ENCODE assay signal across 17 cellular contexts in the genomic region with DNA sequence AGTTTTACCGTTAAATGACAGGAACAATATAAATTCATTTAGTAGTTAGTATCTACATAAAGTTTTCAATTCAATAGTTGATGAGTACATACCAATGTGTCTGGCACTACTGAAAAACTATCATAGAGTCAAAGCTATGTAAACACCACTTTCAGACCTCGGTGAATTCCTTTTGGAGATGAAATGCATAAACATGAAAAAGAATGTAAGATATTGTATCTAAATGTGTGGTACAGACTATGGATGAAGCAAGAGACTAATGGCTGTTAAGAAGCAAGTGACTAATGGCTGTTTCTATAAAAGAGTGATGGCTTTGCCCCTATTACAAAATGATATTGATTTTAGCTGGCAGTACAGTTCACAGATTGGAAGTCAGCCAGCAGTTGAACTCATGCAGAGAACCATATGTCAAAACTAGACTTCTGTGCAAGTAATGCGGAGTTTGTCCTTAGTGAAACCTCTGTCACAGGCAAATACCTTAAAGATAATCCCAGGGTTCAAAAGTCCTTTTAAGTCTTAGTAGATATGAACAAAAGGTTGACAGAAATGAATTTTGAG.
DNase-seq lines count a peak whose midpoint lies in the region; ATAC-seq and TF ChIP-seq lines count a peak whose summit lies in the region.
"Had no signal": no experiment of that assay in that cellular context is flagged by ENCODE, and none has a peak within 500 bp of the region (broad histone marks: within the 10 kb centered on the region; RNA-seq: fewer than 3 reads in every experiment).

No MANE protein-coding gene starts in this region.

- intact Hi-C loops in transverse colon (cut with DNase I; ENCODE audit: low total_unique reads): no loop called here

- H3K27ac ChIP-seq in transverse colon (no peak overlapping the region), suprapubic skin (no peak overlapping the region)
- H3K27ac ChIP-seq: heart left ventricle, testis had no signal

- TF ChIP-seq CTCF in transverse colon (IDR thresholded peaks at IDR 0.05) (no peak), suprapubic skin (IDR thresholded peaks at IDR 0.05) (no peak)

- no peaks in the 10 kb centered on the region for H3K27me3 ChIP-seq in transverse colon
- no peaks in the 10 kb centered on the region for H3K27me3 ChIP-seq in suprapubic skin
- H3K27me3 ChIP-seq: heart left ventricle, MG63, testis had no signal

- H3K9me3 ChIP-seq in transverse colon: no peaks in the 10 kb centered on the region
- peaks cover 10% of the 10 kb centered on the region for H3K9me3 ChIP-seq in suprapubic skin
- H3K9me3 ChIP-seq: MG63, testis had no signal

- TF ChIP-seq POLR2A in transverse colon (IDR thresholded peaks at IDR 0.05): no peak
- no peak for TF ChIP-seq POLR2A in suprapubic skin (IDR thresholded peaks at IDR 0.05)

- no peak for ATAC-seq in GM18858 (IDR thresholded peaks at IDR 0.05; ENCODE audit: unreplicated experiment)
- ATAC-seq: heart left ventricle, natural killer cell had no signal

- in situ Hi-C loops in G401 (cut with HindIII; ENCODE audit: low sequenced_read_pairs): no loop called here
- in situ Hi-C loops in transverse colon (cut with MboI; ENCODE audit: low pct_ligation_motif_present in 1 of 4, low pct_unique_long_range_greater_than_20kb in 1 of 4, low sequenced_read_pairs in 3 of 4): no loop called here

- no peak overlapping the region for H3K4me3 ChIP-seq in transverse colon
- H3K4me3 ChIP-seq in suprapubic skin: no peak overlapping the region
- H3K4me3 ChIP-seq: heart left ventricle, MG63, smooth muscle cell, testis had no signal

- TF ChIP-seq EP300 in transverse colon (IDR thresholded peaks at IDR 0.05; ENCODE audit: low read depth): no peak
- no peak for TF ChIP-seq EP300 in suprapubic skin (IDR thresholded peaks at IDR 0.05)

- 71 to 73% methylated on average over 3 of the region's 3 CpGs for WGBS in transverse colon (ENCODE audit: low coverage in 1 of 2), 2 donors
- WGBS in suprapubic skin: 55% methylated on average over 3 of the region's 3 CpGs

- peak; percentile 81 for DNase-seq in G401 (ENCODE audit: low spot score)
- DNase-seq in M059J (ENCODE audit: low read depth): peak; percentile 1
- DNase-seq in NCI-H82 (lab: John Stamatoyannopoulos, UW): peak; percentile 82
- DNase-seq in fibroblast of gingiva (ENCODE audit: low read depth): peak; percentile 13
- DNase-seq in transverse colon: no peak
- DNase-seq in suprapubic skin (ENCODE audit: low spot score in 2 of 2): no peak
- DNase-seq in mesenteric fat pad (ENCODE audit: low spot score): no peak
- DNase-seq: activated CD4-positive, alpha-beta T cell treated with anti-CD3 and anti-CD28 coated beads for 48 hours; activated naive CD4-positive, alpha-beta T cell treated with anti-CD3 and anti-CD28 coated beads, Interleukin-2, amount 10 ng/mL, durations not matched to agents 7 days and 5 days; EL; heart left ventricle; mammary epithelial cell; MG63; natural killer cell; testis had no signal

- H3K4me1 ChIP-seq in transverse colon (no peaks in the 10 kb centered on the region), suprapubic skin (no peaks in the 10 kb centered on the region)
- H3K4me1 ChIP-seq: heart left ventricle, testis had no signal

- H3K36me3 ChIP-seq in transverse colon: no peaks in the 10 kb centered on the region
- no peaks in the 10 kb centered on the region for H3K36me3 ChIP-seq in suprapubic skin
- H3K36me3 ChIP-seq: heart left ventricle, MG63 had no signal

Comparison
In these comparisons a context has a peak if more than half of its experiments do, and no peak if none do; other contexts are left out.
1. DNase-seq: peak in G401 (single experiment), M059J (single experiment), NCI-H82 (single experiment) and fibroblast of gingiva (single experiment); none in transverse colon (single experiment), suprapubic skin (0 of 2) and mesenteric fat pad (single experiment).